ENCODE assay signal across 8 cellular contexts in genomic region chr9:95092321-95093072, GRCh38.
A peak's percentile ranks its signal among the peaks of the same experiment; 100 is the strongest.
DNase-seq lines count a peak whose midpoint lies in the region; ATAC-seq, FAIRE-seq and TF ChIP-seq lines count a peak whose summit lies in the region.

No MANE protein-coding gene starts in this region.

- no peak for FAIRE-seq in GM12878 (lab: Jason Lieb, UNC)

- no peak for TF ChIP-seq POLR2A in GM12878 (IDR thresholded peaks at IDR 0.05; ENCODE audit: low read depth, low read length)

- TF ChIP-seq EP300 in Ishikawa (IDR thresholded peaks at IDR 0.05; ENCODE audit: borderline replicate concordance) (peak; percentile 95), GM12878 (IDR thresholded peaks at IDR 0.05; ENCODE audit: borderline replicate concordance in 1 of 2, control insufficient read depth in 1 of 2, low read depth in 2 of 2, low read length in 2 of 2) (no peak)

- SMC1A ChIA-PET in GM12878 (lab: Charles Lee; ENCODE audit: uncharacterized antibody, unreplicated experiment), result no interaction called here

- no peak overlapping the region for H2AFZ ChIP-seq in GM12878 (ENCODE audit: control insufficient read depth, low read depth, low read length)

- in situ Hi-C loops in GM12878 (cut with MboI), result no loop called here

- no peaks in the 10 kb centered on the region for H4K20me1 ChIP-seq in GM12878 (ENCODE audit: control insufficient read depth, insufficient read depth)

- no peaks in the 10 kb centered on the region for H3K27me3 ChIP-seq in GM12878 (replicated peaks in 1 of 2; ENCODE audit: control insufficient read depth in 2 of 2, insufficient read depth in 2 of 2, low read length in 1 of 2)
- no peaks in the 10 kb centered on the region for H3K27me3 ChIP-seq in thoracic aorta (replicated peaks; ENCODE audit: insufficient read depth)

- H3K4me1 ChIP-seq in GM12878 (ENCODE audit: control insufficient read depth, insufficient read depth, low read length) (no peaks in the 10 kb centered on the region; the same call in 1 of the 2 replicates), thoracic aorta (ENCODE audit: control insufficient read depth in 1 of 2, low read depth in 2 of 2) (peaks cover 55 to 87% of the 10 kb centered on the region in 2 donors)

- ATAC-seq in GM12878, result peak; percentile 63
- peak; percentile 48 for ATAC-seq in thoracic aorta (ENCODE audit: insufficient number of reproducible peaks, low FRiP score, low read depth)
- ATAC-seq in HG03045 (IDR thresholded peaks at IDR 0.05; ENCODE audit: unreplicated experiment), result no peak

- H3K36me3 ChIP-seq in GM12878 (ENCODE audit: control insufficient read depth in 2 of 2, insufficient read depth in 2 of 2, low read length in 1 of 2) (no peaks in the 10 kb centered on the region; a peak in 1 of 4 replicates), thoracic aorta (peaks cover 5% of the 10 kb centered on the region)

- no peak overlapping the region for H3K9ac ChIP-seq in GM12878 (ENCODE audit: control insufficient read depth, insufficient read depth, low read length)

- POLR2A ChIA-PET in GM12878 (lab: Charles Lee), result no interaction called here

- H3K79me2 ChIP-seq in GM12878 (ENCODE audit: control insufficient read depth, insufficient read depth, low read length), result no peaks in the 10 kb centered on the region

- H3K4me3 ChIP-seq in GM12878 (no peak overlapping the region), thoracic aorta (peak overlapping the region; percentile 4)

- H3K27ac ChIP-seq in GM12878 (ENCODE audit: control insufficient read depth, insufficient read depth) (no peak overlapping the region), thoracic aorta (peak overlapping the region; percentile 87 to 89)

- DNase-seq in GM12878 (ENCODE audit: low read depth, low spot score) (no peak), kidney tubule cell (ENCODE audit: low spot score) (peak; percentile 86), thoracic aorta (ENCODE audit: low spot score) (no peak), NCI-H510A (lab: John Stamatoyannopoulos, UW) (no peak), NCI-H748 treated with DMSO at 0.1 percent for 48 hours (lab: John Stamatoyannopoulos, UW) (no peak), DMS79 treated with DMSO at 0.1 percent for 48 hours (lab: John Stamatoyannopoulos, UW) (no peak)

- intact Hi-C loops in GM12878 (cut with micrococcal nuclease; ENCODE audit: unreplicated experiment), result no loop called here

- H3K9me3 ChIP-seq in GM12878 (replicated peaks; ENCODE audit: control insufficient read depth, insufficient read depth, low read length) (no peaks in the 10 kb centered on the region), thoracic aorta (no peaks in the 10 kb centered on the region)

- no peak overlapping the region for H3K4me2 ChIP-seq in GM12878 (ENCODE audit: control insufficient read depth, insufficient read depth)

- RAD21 ChIA-PET in GM12878 (lab: Charles Lee; ENCODE audit: unreplicated experiment), result no interaction called here

- WGBS in GM12878 (ENCODE audit: insufficient coverage, insufficient replicate concordance, low lambda C conversion rate, missing lambda C conversion rate), result 75% methylated on average over 16 of the region's 18 CpGs

- CTCF ChIA-PET in GM12878 (lab: Yijun Ruan, JAX), result interaction anchor here (1.1 to 1.4 kb wide), 4 partner anchors 35 to 309 kb away, joined by 3 to 5 read pairs (median 4); no protein-coding TSS in a partner anchor

- no peak for TF ChIP-seq RAD21 in Ishikawa (IDR thresholded peaks at IDR 0.05; ENCODE audit: low read depth)
- TF ChIP-seq RAD21 in GM12878 (IDR thresholded peaks at IDR 0.05; ENCODE audit: insufficient read depth, low read depth, low read length), result no peak

- no TSS peak for BruUV-seq in GM12878 (replicated peaks; lab: Mats Ljungman, UMichigan)

- TF ChIP-seq CTCF in GM12878 (IDR thresholded peaks at IDR 0.05 in 2 of 3, conservative IDR thresholded peaks at IDR 0.05 in 1 of 3; ENCODE audit: control insufficient read depth in 2 of 3, extremely low read depth in 1 of 3, insufficient read depth in 1 of 3, low read depth in 3 of 3, low read length in 3 of 3) (no peak), thoracic aorta (IDR thresholded peaks at IDR 0.05) (no peak)

TF ChIP-seq in Ishikawa, 13 proteins besides CTCF, POLR2A, EP300 and RAD21 (continues in another document):
- TF ChIP-seq CEBPB (IDR thresholded peaks at IDR 0.05) (no peak), EGR1 (IDR thresholded peaks at IDR 0.05) (no peak), USF1 (IDR thresholded peaks at IDR 0.05) (no peak), ZBTB7A (IDR thresholded peaks at IDR 0.05; ENCODE audit: low read depth) (no peak; the same call in 1 of the 2 replicates), TEAD4 (IDR thresholded peaks at IDR 0.05) (peak; percentile 69), FOXM1 (IDR thresholded peaks at IDR 0.05; ENCODE audit: borderline replicate concordance, low read depth) (peak; percentile 88), CREB1 (IDR thresholded peaks at IDR 0.05; ENCODE audit: low read depth) (no peak), TCF12 (IDR thresholded peaks at IDR 0.05; ENCODE audit: low read depth) (peak; percentile 95), YY1 (IDR thresholded peaks at IDR 0.05; ENCODE audit: low read depth) (no peak), NFIC (IDR thresholded peaks at IDR 0.05) (peak; percentile 90), TAF1 (IDR thresholded peaks at IDR 0.05; ENCODE audit: low read depth) (no peak)
- TF ChIP-seq, protein P1, sequence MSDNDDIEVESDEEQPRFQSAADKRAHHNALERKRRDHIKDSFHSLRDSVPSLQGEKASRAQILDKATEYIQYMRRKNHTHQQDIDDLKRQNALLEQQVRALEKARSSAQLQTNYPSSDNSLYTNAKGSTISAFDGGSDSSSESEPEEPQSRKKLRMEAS (IDR thresholded peaks at IDR 0.05), result peak; percentile 83

TF ChIP-seq in GM12878, 131 proteins besides CTCF, POLR2A, EP300 and RAD21 (continues in another document):
- TF ChIP-seq BRCA1 (IDR thresholded peaks at IDR 0.05; ENCODE audit: low read depth, low read length), result no peak
- TF ChIP-seq CHD2 (IDR thresholded peaks at IDR 0.05; ENCODE audit: borderline replicate concordance, low read depth, low read length), result no peak
- no peak for TF ChIP-seq SRF (IDR thresholded peaks at IDR 0.05; ENCODE audit: low read depth in 2 of 2, low read length in 2 of 2)
- no peak for TF ChIP-seq DPF2 (IDR thresholded peaks at IDR 0.05)
- no peak for TF ChIP-seq EZH2 (IDR thresholded peaks at IDR 0.05; ENCODE audit: borderline replicate concordance, control insufficient read depth, low read depth, low read length)
- TF ChIP-seq ZNF24 (IDR thresholded peaks at IDR 0.05), result no peak
- TF ChIP-seq RCOR1 (conservative IDR thresholded peaks at IDR 0.05; ENCODE audit: low read depth, low read length), result no peak
- no peak for TF ChIP-seq ZNF592 (IDR thresholded peaks at IDR 0.05)
- TF ChIP-seq IRF5 (IDR thresholded peaks at IDR 0.05; ENCODE audit: borderline replicate concordance), result no peak
